ENCODE assay signal across 24 cellular contexts in genomic region chr2:200193791-200194190, GRCh38.
DNase-seq lines count a peak whose midpoint lies in the region; ATAC-seq, FAIRE-seq and TF ChIP-seq lines count a peak whose summit lies in the region.
"Had no signal": no experiment of that assay in that cellular context is flagged by ENCODE, and none has a peak within 500 bp of the region (broad histone marks: within the 10 kb centered on the region; RNA-seq: fewer than 3 reads in every experiment).

No MANE protein-coding gene starts in this region.

- ATAC-seq in GM18511 (IDR thresholded peaks at IDR 0.05; ENCODE audit: unreplicated experiment) = peak; percentile 68
- ATAC-seq in GM19324 (IDR thresholded peaks at IDR 0.05; ENCODE audit: low FRiP score, unreplicated experiment) = peak; percentile 70
- peak; percentile 66 for ATAC-seq in HG03175 (IDR thresholded peaks at IDR 0.05; ENCODE audit: unreplicated experiment)
- ATAC-seq in GM12878 = peak; percentile 59
- ATAC-seq: HepG2; left lung; naive thymus-derived CD4-positive, alpha-beta T cell; Right ventricle myocardium inferior had no signal

- TF ChIP-seq CTCF in GM12878 (IDR thresholded peaks at IDR 0.05 in 2 of 3, conservative IDR thresholded peaks at IDR 0.05 in 1 of 3; ENCODE audit: control insufficient read depth in 2 of 3, extremely low read depth in 1 of 3, insufficient read depth in 1 of 3, low read depth in 3 of 3, low read length in 3 of 3) = no peak

- FAIRE-seq in GM12878 (lab: Jason Lieb, UNC) = no peak
- FAIRE-seq: HepG2 had no signal

- TF ChIP-seq POLR2A in GM12878 (IDR thresholded peaks at IDR 0.05; ENCODE audit: low read depth, low read length) = no peak

- SMC1A ChIA-PET in GM12878 (lab: Charles Lee; ENCODE audit: uncharacterized antibody, unreplicated experiment) = no interaction called here

- H3K9me3 ChIP-seq in GM12878 (replicated peaks; ENCODE audit: control insufficient read depth, insufficient read depth, low read length) = no peaks in the 10 kb centered on the region
- H3K9me3 ChIP-seq: BLaER1 treated with 17β-estradiol and CSF1 and Interleukin-3, amounts not matched to agents 10 nM and 100 nM; left lung; vagina had no signal

- H3K9ac ChIP-seq in GM12878 (ENCODE audit: control insufficient read depth, insufficient read depth, low read length) = no peak overlapping the region
- H3K9ac ChIP-seq: BLaER1 treated with 17β-estradiol and CSF1 and Interleukin-3, amounts not matched to agents 10 nM and 100 nM had no signal

- H4K20me1 ChIP-seq in GM12878 (ENCODE audit: control insufficient read depth, insufficient read depth) = no peaks in the 10 kb centered on the region
- H4K20me1 ChIP-seq: BLaER1 treated with 17β-estradiol and CSF1 and Interleukin-3, amounts not matched to agents 10 nM and 100 nM had no signal

- TF ChIP-seq RAD21 in GM12878 (IDR thresholded peaks at IDR 0.05; ENCODE audit: insufficient read depth, low read depth, low read length) = no peak

- no peaks in the 10 kb centered on the region for H3K36me3 ChIP-seq in GM12878 (ENCODE audit: control insufficient read depth in 2 of 2, insufficient read depth in 2 of 2, low read length in 1 of 2)
- H3K36me3 ChIP-seq: BLaER1 treated with 17β-estradiol and CSF1 and Interleukin-3, amounts not matched to agents 10 nM and 100 nM; cardiac muscle cell; left lung; vagina had no signal

- H2AFZ ChIP-seq in GM12878 (ENCODE audit: control insufficient read depth, low read depth, low read length) = no peak overlapping the region

- H3K4me1 ChIP-seq in GM12878 (ENCODE audit: control insufficient read depth, insufficient read depth, low read length) = no peaks in the 10 kb centered on the region
- H3K4me1 ChIP-seq: left lung, vagina had no signal

- no peaks in the 10 kb centered on the region for H3K79me2 ChIP-seq in GM12878 (ENCODE audit: control insufficient read depth, insufficient read depth, low read length)

- no peak for DNase-seq in GM12878 (ENCODE audit: low read depth, low spot score)
- DNase-seq in OCI-M1 (lab: John Stamatoyannopoulos, UW) = no peak
- DNase-seq in cerebellar nuclear complex (lab: John Stamatoyannopoulos, UW) = no peak
- DNase-seq in caudate nucleus (lab: John Stamatoyannopoulos, UW) = no peak
- no peak for DNase-seq in DMS79 treated with DMSO at 0.1 percent for 48 hours (lab: John Stamatoyannopoulos, UW)
- DNase-seq: activated CD4-positive, alpha-beta memory T cell treated with anti-CD3 and anti-CD28 coated beads for 36 hours; activated CD8-positive, alpha-beta memory T cell treated with anti-CD3 and anti-CD28 coated beads, Interleukin-2, amount 50 U/mL, for 48 hours; aorta; Calu3; left lung; naive thymus-derived CD4-positive, alpha-beta T cell; NCI-H1092 treated with DMSO at 0.1 percent for 48 hours; NCI-H2081; NCI-H226; retina; T-helper 9 cell had no signal

- no TSS peak for BruUV-seq in GM12878 (replicated peaks; lab: Mats Ljungman, UMichigan)

- WGBS in GM12878 (ENCODE audit: insufficient coverage, insufficient replicate concordance, low lambda C conversion rate, missing lambda C conversion rate) = 18% methylated on average over 5 of the region's 5 CpGs

- peaks cover 0 to 2% of the 10 kb centered on the region in 2 experiments; a peak in 2 of 4 replicates for H3K27me3 ChIP-seq in GM12878 (replicated peaks in 1 of 2; ENCODE audit: control insufficient read depth in 2 of 2, insufficient read depth in 2 of 2, low read length in 1 of 2)
- H3K27me3 ChIP-seq: BLaER1 treated with 17β-estradiol and CSF1 and Interleukin-3, amounts not matched to agents 10 nM and 100 nM; cardiac muscle cell; left lung; vagina had no signal

- POLR2A ChIA-PET in GM12878 (lab: Charles Lee) = no interaction called here

- in situ Hi-C loops in GM12878 (cut with MboI) = no loop called here

- intact Hi-C loops in GM12878 (cut with micrococcal nuclease; ENCODE audit: unreplicated experiment) = no loop called here

- CTCF ChIA-PET in GM12878 (lab: Yijun Ruan, JAX) = no interaction called here

- H3K27ac ChIP-seq in GM12878 (ENCODE audit: control insufficient read depth, insufficient read depth) (no peak overlapping the region), caudate nucleus (ENCODE audit: low read depth, low read length) (no peak overlapping the region)
- H3K27ac ChIP-seq: BLaER1 treated with 17β-estradiol and CSF1 and Interleukin-3, amounts not matched to agents 10 nM and 100 nM; cardiac muscle cell; left lung; vagina had no signal

- no peak overlapping the region for H3K4me2 ChIP-seq in GM12878 (ENCODE audit: control insufficient read depth, insufficient read depth)
- H3K4me2 ChIP-seq: BLaER1 treated with 17β-estradiol and CSF1 and Interleukin-3, amounts not matched to agents 10 nM and 100 nM had no signal

- H3K4me3 ChIP-seq in GM12878 = no peak overlapping the region
- H3K4me3 ChIP-seq: BLaER1 treated with 17β-estradiol and CSF1 and Interleukin-3, amounts not matched to agents 10 nM and 100 nM; cardiac muscle cell; left lung; vagina had no signal

- RAD21 ChIA-PET in GM12878 (lab: Charles Lee; ENCODE audit: unreplicated experiment) = no interaction called here

- no peak for TF ChIP-seq EP300 in GM12878 (IDR thresholded peaks at IDR 0.05; ENCODE audit: borderline replicate concordance in 1 of 2, control insufficient read depth in 1 of 2, low read depth in 2 of 2, low read length in 2 of 2)

TF ChIP-seq in GM12878, 131 proteins besides CTCF, POLR2A, EP300 and RAD21:
- TF ChIP-seq ZNF217 (IDR thresholded peaks at IDR 0.05) (0 out of 2 replicates have a peak, but pooled peaks have one; percentile 25), ZBTB33 (IDR thresholded peaks at IDR 0.05) (no peak), PAX5 (IDR thresholded peaks at IDR 0.05; ENCODE audit: borderline replicate concordance, low read depth, low read length) (peak; percentile 90), NKRF (conservative IDR thresholded peaks at IDR 0.05) (no peak), IRF5 (IDR thresholded peaks at IDR 0.05; ENCODE audit: borderline replicate concordance) (no peak)
